Comparison of ENCODE assay signal across 8 cellular contexts in genomic region chr17:20908373-20909273, GRCh38.
A peak's percentile ranks its signal among the peaks of the same experiment; 100 is the strongest.
DNase-seq lines count a peak whose midpoint lies in the region; TF ChIP-seq lines count a peak whose summit lies in the region.

No MANE protein-coding gene starts in this region.

- in situ Hi-C loops in G401 (cut with HindIII; ENCODE audit: low sequenced_read_pairs) = no loop called here

- H3K36me3 ChIP-seq in breast epithelium (no peaks in the 10 kb centered on the region), skeletal muscle satellite cell (ENCODE audit: insufficient read depth, low read length) (no peaks in the 10 kb centered on the region)

- H3K9ac ChIP-seq in skeletal muscle satellite cell (ENCODE audit: low read depth, low read length) = peak overlapping the region; percentile 74

- no peak for TF ChIP-seq POLR2A in breast epithelium (IDR thresholded peaks at IDR 0.05)

- H3K9me3 ChIP-seq in breast epithelium (no peaks in the 10 kb centered on the region), iPS-18c (ENCODE audit: control insufficient read depth, insufficient read depth, low read length) (no peaks in the 10 kb centered on the region), skeletal muscle satellite cell (replicated peaks; ENCODE audit: low read length) (no peaks in the 10 kb centered on the region)

- DNase-seq in G401 (ENCODE audit: low spot score) = peak; percentile 91
- DNase-seq in HFF-Myc (ENCODE audit: extremely low read depth, low read depth) = peak; percentile 14
- DNase-seq in NCI-H1694 treated with DMSO at 0.1 percent for 48 hours (lab: John Stamatoyannopoulos, UW) = peak; percentile 39
- peak; percentile 80 to 87 for DNase-seq in breast epithelium (ENCODE audit: low spot score in 2 of 2)
- no peak for DNase-seq in NCI-H146 (lab: John Stamatoyannopoulos, UW)

- H3K4me3 ChIP-seq in HFF-Myc (replicated peaks; ENCODE audit: low read depth, low read length) (peak overlapping the region; percentile 36), WI38 (ENCODE audit: low read depth, low read length) (peak overlapping the region; percentile 55), breast epithelium (peak overlapping the region; percentile 47 to 62 (median 53)), iPS-18c (ENCODE audit: insufficient read depth, low read depth, low read length) (peak overlapping the region; percentile 25; the same call in 1 of the 2 replicates), skeletal muscle satellite cell (ENCODE audit: low read length) (peak overlapping the region; percentile 69)

- H3K27ac ChIP-seq in breast epithelium = peak overlapping the region; percentile 90 to 92

- TF ChIP-seq CTCF in HFF-Myc (IDR thresholded peaks at IDR 0.05; ENCODE audit: low read depth, low read length, missing control alignments) (peak; percentile 67), WI38 (IDR thresholded peaks at IDR 0.05; ENCODE audit: low read depth, low read length) (peak; percentile 85), breast epithelium (IDR thresholded peaks at IDR 0.05) (peak in 2 of 3 donors; percentile 50 to 63)

- H3K27me3 ChIP-seq in breast epithelium (no peaks in the 10 kb centered on the region), skeletal muscle satellite cell (ENCODE audit: control insufficient read depth, insufficient read depth, low read length) (no peaks in the 10 kb centered on the region)

- intact Hi-C loops in breast epithelium (cut with DNase I; ENCODE audit: low total_unique reads) = no loop called here

- H3K4me1 ChIP-seq in breast epithelium (peaks cover 0 to 5% of the 10 kb centered on the region in 2 donors), skeletal muscle satellite cell (ENCODE audit: control insufficient read depth, insufficient read depth, low read length) (peaks cover 11% of the 10 kb centered on the region)

- H3K4me2 ChIP-seq in skeletal muscle satellite cell (ENCODE audit: low read length) = peak overlapping the region; percentile 84
